Comparison of ENCODE assay signal across 8 cellular contexts in genomic region chr10:86413046-86413728, GRCh38. TPM values are rescaled to one million over a fixed set of nuclear protein-coding genes. Genes with fewer than 3 reads are reported as not detected.
DNase-seq lines count a peak whose midpoint lies in the region; ATAC-seq and TF ChIP-seq lines count a peak whose summit lies in the region.

No MANE protein-coding gene starts in this region.

- DNase-seq in GM03348 (ENCODE audit: low spot score), result peak; percentile 39
- peak; percentile 44 for DNase-seq in astrocyte of the spinal cord (ENCODE audit: low read depth, low spot score)
- no peak for DNase-seq in NCI-H1930 (lab: John Stamatoyannopoulos, UW)
- DNase-seq in DMS 273 treated with DMSO at 0.1 percent for 48 hours (lab: John Stamatoyannopoulos, UW), result no peak
- no peak for DNase-seq in mucosa of gallbladder (ENCODE audit: low spot score)
- no peak for DNase-seq in HuH-7 (ENCODE audit: low spot score)

- no peak for TF ChIP-seq CTCF in astrocyte of the spinal cord (IDR thresholded peaks at IDR 0.05; ENCODE audit: low read depth, low read length)

- in situ Hi-C loops in astrocyte of the spinal cord (cut with HindIII; ENCODE audit: low sequenced_read_pairs), result no loop called here

- ATAC-seq in GM21381 (IDR thresholded peaks at IDR 0.05; ENCODE audit: unreplicated experiment) (peak; percentile 78), HG03565 (IDR thresholded peaks at IDR 0.05; ENCODE audit: unreplicated experiment) (peak; percentile 82)

- no peak overlapping the region for H3K4me3 ChIP-seq in astrocyte of the spinal cord (ENCODE audit: low read depth, low read length)

RNA-seq across cellular contexts. Expression of gene GRID1, which starts 46.6 kb away (rescaled TPM):
- total RNA-seq in mucosa of gallbladder, result 6.3 TPM

Comparison
In these comparisons a context has a peak if more than half of its experiments do, and no peak if none do; other contexts are left out.
1. DNase-seq: peak in GM03348 (single experiment) and astrocyte of the spinal cord (single experiment); none in NCI-H1930 (0 of 2), DMS 273 treated with DMSO at 0.1 percent for 48 hours (single experiment), mucosa of gallbladder (single experiment) and HuH-7 (single experiment).